ENCODE assay signal across 17 cellular contexts in genomic region chr4:190118519-190118918, GRCh38. TPM values are rescaled to one million over a fixed set of nuclear protein-coding genes. Genes with fewer than 3 reads are reported as not detected.
"Had no signal": no experiment of that assay in that cellular context is flagged by ENCODE, and none has a peak within 500 bp of the region (broad histone marks: within the 10 kb centered on the region; RNA-seq: fewer than 3 reads in every experiment).

No MANE protein-coding gene starts in this region.

RNA-seq across cellular contexts. Expression of gene DBET, which starts 54.2 kb away (rescaled TPM):
- total RNA-seq: naive thymus-derived CD4-positive, alpha-beta T cell; natural killer cell; occipital lobe; osteoblast; progenitor cell of endocrine pancreas; psoas muscle; renal cortical epithelial cell; right cardiac atrium; right lobe of liver; smooth muscle cell; suprapubic skin; thoracic aorta; thyroid gland; tibial nerve; vagina had no signal
- polyA plus RNA-seq: naive thymus-derived CD4-positive, alpha-beta T cell; neural cell; pancreas; psoas muscle; right cardiac atrium; smooth muscle cell had no signal

RNA-seq across cellular contexts. Expression of gene DUX4, which starts 55.1 kb away (rescaled TPM):
- total RNA-seq: naive thymus-derived CD4-positive, alpha-beta T cell; natural killer cell; occipital lobe; osteoblast; progenitor cell of endocrine pancreas; psoas muscle; renal cortical epithelial cell; right cardiac atrium; right lobe of liver; smooth muscle cell; suprapubic skin; thoracic aorta; thyroid gland; tibial nerve; vagina had no signal
- polyA plus RNA-seq: naive thymus-derived CD4-positive, alpha-beta T cell; neural cell; pancreas; psoas muscle; right cardiac atrium; smooth muscle cell had no signal
